In the genomic region with DNA sequence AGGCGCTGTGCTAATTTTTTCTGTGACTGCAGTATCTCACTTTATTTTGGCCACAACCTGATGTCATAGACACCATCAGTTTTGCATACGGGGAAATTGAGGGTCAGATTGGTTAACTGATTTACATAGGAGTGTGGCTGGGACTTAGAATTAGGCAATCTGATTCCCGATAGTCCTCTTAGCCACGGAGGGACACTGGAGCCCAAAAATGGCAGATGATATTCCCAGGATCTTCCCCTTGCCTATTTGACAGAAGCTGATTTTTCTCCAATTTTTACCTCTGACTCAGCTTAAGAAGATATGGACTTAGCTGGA, we compare ENCODE assay signal across 8 cellular contexts. TPM values are rescaled to one million over a fixed set of nuclear protein-coding genes. Genes with fewer than 3 reads are reported as not detected.
DNase-seq lines count a peak whose midpoint lies in the region; ATAC-seq, FAIRE-seq and TF ChIP-seq lines count a peak whose summit lies in the region.

No MANE protein-coding gene starts in this region.

- peaks cover 27 to 68% (median 51%) of the 10 kb centered on the region in 4 donors for H3K4me1 Mint-ChIP-seq in naive thymus-derived CD8-positive, alpha-beta T cell

- no peaks in the 10 kb centered on the region for H3K27me3 Mint-ChIP-seq in naive thymus-derived CD8-positive, alpha-beta T cell

- POLR2A ChIA-PET in naive thymus-derived CD8-positive, alpha-beta T cell (lab: Charles Lee): no interaction called here

- no peaks in the 10 kb centered on the region for H3K36me3 ChIP-seq in MG63

- intact Hi-C loops in lower leg skin (cut with DNase I; ENCODE audit: low total_unique reads): no loop called here

- TF ChIP-seq CTCF in lower leg skin (IDR thresholded peaks at IDR 0.05): no peak

- peaks cover 0 to 4% (median 2%) of the 10 kb centered on the region in 3 donors for H3K36me3 Mint-ChIP-seq in naive thymus-derived CD8-positive, alpha-beta T cell

- WGBS in lower leg skin, 2 donors: 12 to 13% methylated on average over 4 of the region's 4 CpGs

- H3K27ac Mint-ChIP-seq in naive thymus-derived CD8-positive, alpha-beta T cell: peak overlapping the region in 7 of 10 donors; percentile 5 to 90 (median 44)

- peak overlapping the region; percentile 76 for H3K4me3 ChIP-seq in MG63
- H3K4me3 ChIP-seq in lower leg skin (ENCODE audit: low read depth, poor library complexity, severe bottlenecking): no peak overlapping the region

- H3K4me3 Mint-ChIP-seq in naive thymus-derived CD8-positive, alpha-beta T cell: peak overlapping the region; percentile 83 to 97 (median 86)

- no peaks in the 10 kb centered on the region for H3K9me3 Mint-ChIP-seq in naive thymus-derived CD8-positive, alpha-beta T cell

- peak; percentile 58 for FAIRE-seq in GM12892 (lab: Jason Lieb, UNC)

- TF ChIP-seq POLR2A in GM12892 (IDR thresholded peaks at IDR 0.05; ENCODE audit: low read depth, low read length): no peak
- TF ChIP-seq POLR2A in lower leg skin (IDR thresholded peaks at IDR 0.05): no peak

- ATAC-seq in naive thymus-derived CD8-positive, alpha-beta T cell: no peak
- ATAC-seq in HG03095 (IDR thresholded peaks at IDR 0.05; ENCODE audit: unreplicated experiment) (no peak), HG03469 (IDR thresholded peaks at IDR 0.05; ENCODE audit: unreplicated experiment) (no peak)

- no peak for DNase-seq in GM12892 (ENCODE audit: insufficient read length)
- DNase-seq in MG63: no peak
- peak; percentile 26 for DNase-seq in cerebellar cortex (ENCODE audit: low spot score)
- DNase-seq in naive thymus-derived CD8-positive, alpha-beta T cell: no peak
- DNase-seq in lower leg skin (ENCODE audit: low spot score in 2 of 2): no peak
- no peak for DNase-seq in stimulated activated CD4-positive, alpha-beta T cell treated with anti-CD3 and anti-CD28 coated beads, Interleukin-2, amount 100 ng/mL, for 24 hours

- H3K9me3 ChIP-seq in MG63: no peaks in the 10 kb centered on the region

- no peaks in the 10 kb centered on the region for H3K27me3 ChIP-seq in MG63

RNA-seq across cellular contexts. Expression of gene CPD, which starts 1.3 kb away (rescaled TPM):
- 4.4 TPM for polyA plus RNA-seq in GM12892 (2012; ENCODE audit: missing spikeins)
- 38.8 and 46.3 TPM in 2 replicates for total RNA-seq in MG63 (2014; rRNA removed; shearing (Covaris generic); ENCODE audit: low replicate concordance)
- total RNA-seq in naive thymus-derived CD8-positive, alpha-beta T cell: 10 to 100 TPM; 21.9 to 27.7 TPM
- 10 to 100 TPM in 1 of 3 donors, 1 to 10 TPM in 2; 7.6 to 11.2 (median 8.1) TPM for polyA plus RNA-seq in naive thymus-derived CD8-positive, alpha-beta T cell
- 10 to 100 TPM; 18.7 to 69.5 (median 48.5) TPM for total RNA-seq in lower leg skin

RNA-seq across cellular contexts. Expression of gene TMIGD1, which starts 46.2 kb away (rescaled TPM):
- not detected for polyA plus RNA-seq in GM12892 (2012; ENCODE audit: missing spikeins)
- not detected in 2 replicates for total RNA-seq in MG63 (2014; rRNA removed; shearing (Covaris generic); ENCODE audit: low replicate concordance)
- not detected for total RNA-seq in naive thymus-derived CD8-positive, alpha-beta T cell
- not detected for polyA plus RNA-seq in naive thymus-derived CD8-positive, alpha-beta T cell
- not detected for total RNA-seq in lower leg skin
